ENCODE assay signal across 9 cellular contexts in genomic region chr18:27921904-27922541, GRCh38.
A peak's percentile ranks its signal among the peaks of the same experiment; 100 is the strongest.
DNase-seq lines count a peak whose midpoint lies in the region; ATAC-seq and TF ChIP-seq lines count a peak whose summit lies in the region.
"Had no signal": no experiment of that assay in that cellular context is flagged by ENCODE, and none has a peak within 500 bp of the region (broad histone marks: within the 10 kb centered on the region; RNA-seq: fewer than 3 reads in every experiment).

No MANE protein-coding gene starts in this region.

- peak overlapping the region in 1 of 2 donors; percentile 29 for H3K4me3 ChIP-seq in esophagus (ENCODE audit: low read depth in 1 of 2, low read length in 2 of 2)
- H3K4me3 ChIP-seq in osteoblast (ENCODE audit: insufficient read depth, low read length): peak overlapping the region; percentile 16
- H3K4me3 ChIP-seq in H7 (ENCODE audit: insufficient read depth, low read depth, low read length): no peak overlapping the region

- H2AFZ ChIP-seq in osteoblast (ENCODE audit: low read length): peak overlapping the region; percentile 70

- no peaks in the 10 kb centered on the region for H4K20me1 ChIP-seq in osteoblast (ENCODE audit: insufficient read depth, low read length)

- WGBS in esophagus, 2 donors: 39 to 54% methylated on average over 17 of the region's 17 CpGs

- H3K36me3 ChIP-seq in esophagus (ENCODE audit: control insufficient read depth in 2 of 2, insufficient read depth in 2 of 2, low read length in 1 of 2) (no peaks in the 10 kb centered on the region), osteoblast (ENCODE audit: insufficient read depth, low read length) (no peaks in the 10 kb centered on the region), H7 (replicated peaks; ENCODE audit: control insufficient read depth, insufficient read depth, low read length) (no peaks in the 10 kb centered on the region)

- H3K27me3 ChIP-seq in esophagus (ENCODE audit: control insufficient read depth in 1 of 2, insufficient read depth in 2 of 2, low read length in 2 of 2) (no peaks in the 10 kb centered on the region), osteoblast (ENCODE audit: insufficient read depth, low read length) (no peaks in the 10 kb centered on the region), H7 (ENCODE audit: control insufficient read depth, insufficient read depth, low read length) (no peaks in the 10 kb centered on the region)

- peak overlapping the region; percentile 51 for H3K4me2 ChIP-seq in osteoblast (ENCODE audit: insufficient read depth, low read length)

- H3K9me3 ChIP-seq in esophagus (ENCODE audit: control insufficient read depth in 2 of 2, insufficient read depth in 1 of 2, low read depth in 1 of 2, low read length in 1 of 2) (no peaks in the 10 kb centered on the region), osteoblast (ENCODE audit: low read depth, low read length) (no peaks in the 10 kb centered on the region)

- peak; percentile 94 for DNase-seq in ELR (ENCODE audit: low read depth)
- DNase-seq in osteoblast (ENCODE audit: insufficient read length, low spot score, missing footprints): peak; percentile 21
- no peak for DNase-seq in OCI-M1 (lab: John Stamatoyannopoulos, UW)
- DNase-seq in H7: no peak
- DNase-seq in amniotic stem cell (lab: John Stamatoyannopoulos, UW): no peak
- DNase-seq: activated gamma-delta T cell treated with Interleukin-2 at 50 U/mL for 16 hours had no signal

- H3K27ac ChIP-seq in esophagus (ENCODE audit: low read depth in 2 of 2, low read length in 1 of 2): peak overlapping the region; percentile 26 to 45
- H3K27ac ChIP-seq in osteoblast (ENCODE audit: low read depth, low read length): peak overlapping the region; percentile 58

- TF ChIP-seq CTCF in osteoblast (IDR thresholded peaks at IDR 0.05; ENCODE audit: extremely low read depth, low read depth, low read length): no peak

- no peak for ATAC-seq in HG03139 (IDR thresholded peaks at IDR 0.05; ENCODE audit: unreplicated experiment)

- H3K4me1 ChIP-seq in esophagus (ENCODE audit: control insufficient read depth in 2 of 2, insufficient read depth in 2 of 2, low read length in 1 of 2) (peaks cover 0 to 2% of the 10 kb centered on the region in 2 donors), osteoblast (ENCODE audit: insufficient read depth, low read length) (peaks cover 12% of the 10 kb centered on the region)

- no peaks in the 10 kb centered on the region for H3K79me2 ChIP-seq in osteoblast (ENCODE audit: insufficient read depth, low read length)

TF ChIP-seq in PFSK-1, 5 proteins besides CTCF, POLR2A, EP300 and RAD21:
- TF ChIP-seq, protein P1, sequence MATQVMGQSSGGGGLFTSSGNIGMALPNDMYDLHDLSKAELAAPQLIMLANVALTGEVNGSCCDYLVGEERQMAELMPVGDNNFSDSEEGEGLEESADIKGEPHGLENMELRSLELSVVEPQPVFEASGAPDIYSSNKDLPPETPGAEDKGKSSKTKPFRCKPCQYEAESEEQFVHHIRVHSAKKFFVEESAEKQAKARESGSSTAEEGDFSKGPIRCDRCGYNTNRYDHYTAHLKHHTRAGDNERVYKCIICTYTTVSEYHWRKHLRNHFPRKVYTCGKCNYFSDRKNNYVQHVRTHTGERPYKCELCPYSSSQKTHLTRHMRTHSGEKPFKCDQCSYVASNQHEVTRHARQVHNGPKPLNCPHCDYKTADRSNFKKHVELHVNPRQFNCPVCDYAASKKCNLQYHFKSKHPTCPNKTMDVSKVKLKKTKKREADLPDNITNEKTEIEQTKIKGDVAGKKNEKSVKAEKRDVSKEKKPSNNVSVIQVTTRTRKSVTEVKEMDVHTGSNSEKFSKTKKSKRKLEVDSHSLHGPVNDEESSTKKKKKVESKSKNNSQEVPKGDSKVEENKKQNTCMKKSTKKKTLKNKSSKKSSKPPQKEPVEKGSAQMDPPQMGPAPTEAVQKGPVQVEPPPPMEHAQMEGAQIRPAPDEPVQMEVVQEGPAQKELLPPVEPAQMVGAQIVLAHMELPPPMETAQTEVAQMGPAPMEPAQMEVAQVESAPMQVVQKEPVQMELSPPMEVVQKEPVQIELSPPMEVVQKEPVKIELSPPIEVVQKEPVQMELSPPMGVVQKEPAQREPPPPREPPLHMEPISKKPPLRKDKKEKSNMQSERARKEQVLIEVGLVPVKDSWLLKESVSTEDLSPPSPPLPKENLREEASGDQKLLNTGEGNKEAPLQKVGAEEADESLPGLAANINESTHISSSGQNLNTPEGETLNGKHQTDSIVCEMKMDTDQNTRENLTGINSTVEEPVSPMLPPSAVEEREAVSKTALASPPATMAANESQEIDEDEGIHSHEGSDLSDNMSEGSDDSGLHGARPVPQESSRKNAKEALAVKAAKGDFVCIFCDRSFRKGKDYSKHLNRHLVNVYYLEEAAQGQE (IDR thresholded peaks at IDR 0.05; ENCODE audit: insufficient read depth in 1 of 2, low read depth in 2 of 2, low read length in 2 of 2): peak in 1 of 2 experiments; percentile 22; a peak in 1 of 4 replicates
- TF ChIP-seq POLR2AphosphoS5 (IDR thresholded peaks at IDR 0.05; ENCODE audit: low read depth, low read length) (no peak), TAF1 (IDR thresholded peaks at IDR 0.05; ENCODE audit: borderline replicate concordance, insufficient read depth, low read length) (peak; percentile 42; the same call in 1 of the 2 replicates), SIN3A (IDR thresholded peaks at IDR 0.05; ENCODE audit: borderline replicate concordance, insufficient read depth, low read length) (peak; percentile 54; the same call in 1 of the 2 replicates)

Comparison
In these comparisons a context has a peak if more than half of its experiments do, and no peak if none do; other contexts are left out.
1. DNase-seq: peak in ELR (single experiment) and osteoblast (single experiment); none in OCI-M1 (single experiment), H7 (single experiment) and amniotic stem cell (single experiment).